In the genomic region with DNA sequence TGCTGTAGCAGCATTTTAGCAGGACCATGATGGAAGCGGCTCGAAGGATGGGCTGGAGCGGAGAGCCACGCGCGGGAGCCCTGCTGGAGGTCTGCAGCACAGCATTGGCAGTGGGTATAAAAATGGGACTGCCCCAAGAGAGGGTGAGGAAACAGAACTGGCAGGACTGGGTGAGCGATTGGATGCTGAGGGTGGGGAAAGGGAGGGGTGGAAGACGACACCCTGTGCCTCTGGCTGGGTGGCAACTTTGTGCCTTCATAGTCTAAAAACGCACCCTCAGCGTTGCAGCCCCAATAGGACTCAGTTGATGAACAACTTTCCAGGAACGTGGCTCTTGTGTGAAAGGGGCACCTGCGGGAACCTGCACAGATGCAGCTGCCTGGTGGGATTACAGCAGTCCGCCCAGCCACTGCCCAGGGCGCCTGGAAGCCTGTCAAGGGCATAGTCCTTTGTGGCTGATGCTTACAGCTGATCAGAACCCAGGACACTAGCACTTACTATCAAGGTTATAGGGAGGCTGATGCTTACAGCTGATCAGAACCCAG, we compare ENCODE assay signal across 15 cellular contexts.
"Had no signal": no experiment of that assay in that cellular context is flagged by ENCODE, and none has a peak within 500 bp of the region (broad histone marks: within the 10 kb centered on the region; RNA-seq: fewer than 3 reads in every experiment).

No MANE protein-coding gene starts in this region.

- H3K27ac ChIP-seq: epithelial cell of prostate, thoracic aorta had no signal

- H3K27me3 ChIP-seq: adrenal gland had no signal

- H3K36me3 Mint-ChIP-seq: activated naive CD4-positive, alpha-beta T cell treated with anti-CD3 and anti-CD28 coated beads, Interleukin-2, amount 10 ng/mL, durations not matched to agents 7 days and 5 days had no signal

- DNase-seq: activated B cell treated with CpG ODN at 0.5 μM for 24 hours; activated CD4-positive, alpha-beta T cell treated with anti-CD3 and anti-CD28 coated beads, Interleukin-2, amount 10 ng/mL, durations not matched to agents 24 days and 14 days; activated CD8-positive, alpha-beta memory T cell treated with anti-CD3 and anti-CD28 coated beads for 24 hours; activated naive CD4-positive, alpha-beta T cell treated with anti-CD3 and anti-CD28 coated beads, Interleukin-2, amount 10 ng/mL, durations not matched to agents 7 days and 5 days; adrenal gland; effector memory CD4-positive, alpha-beta T cell; stimulated activated CD4-positive, alpha-beta T cell treated with anti-CD3 and anti-CD28 coated beads, Interleukin-15, amount 100 ng/mL, for 24 hours; stimulated activated CD4-positive, alpha-beta T cell treated with anti-CD3 and anti-CD28 coated beads, Interleukin-4, amount 100 ng/mL, for 24 hours; stimulated activated naive CD8-positive, alpha-beta T cell treated with anti-CD3 and anti-CD28 coated beads, Interleukin-15, amount 100 ng/mL, for 72 hours had no signal

- H3K4me3 ChIP-seq: adrenal gland, thoracic aorta had no signal

- H3K4me3 Mint-ChIP-seq: activated B cell treated with CpG ODN at 0.5 μM for 24 hours; activated CD4-positive, alpha-beta T cell treated with anti-CD3 and anti-CD28 coated beads, Interleukin-2, amount 10 ng/mL, durations not matched to agents 24 days and 14 days; activated naive CD4-positive, alpha-beta T cell treated with anti-CD3 and anti-CD28 coated beads, Interleukin-2, amount 10 ng/mL, durations not matched to agents 7 days and 5 days; central memory CD8-positive, alpha-beta T cell; memory B cell; nephron; stimulated activated naive CD8-positive, alpha-beta T cell treated with anti-CD3 and anti-CD28 coated beads, Interleukin-15, amount 100 ng/mL, for 72 hours had no signal

- H3K9me3 Mint-ChIP-seq: central memory CD8-positive, alpha-beta T cell; memory B cell had no signal

- H3K27ac Mint-ChIP-seq: activated B cell treated with CpG ODN at 0.5 μM for 24 hours; activated CD4-positive, alpha-beta T cell treated with anti-CD3 and anti-CD28 coated beads, Interleukin-2, amount 10 ng/mL, durations not matched to agents 24 days and 14 days; activated naive CD4-positive, alpha-beta T cell treated with anti-CD3 and anti-CD28 coated beads, Interleukin-2, amount 10 ng/mL, durations not matched to agents 7 days and 5 days; activated T-helper 2 cell treated with anti-CD3 and anti-CD28 coated beads, Interferon-gamma antibody, Interleukin-2, Interleukin-4, amounts not matched to agents 10 μg/mL and 5 μg/mL and 100 μg/mL, durations not matched to agents 14 hours and 24 hours and 36 hours; memory B cell; nephron had no signal

- H3K4me1 Mint-ChIP-seq: activated naive CD4-positive, alpha-beta T cell treated with anti-CD3 and anti-CD28 coated beads, Interleukin-2, amount 10 ng/mL, durations not matched to agents 7 days and 5 days; central memory CD8-positive, alpha-beta T cell; stimulated activated naive CD8-positive, alpha-beta T cell treated with anti-CD3 and anti-CD28 coated beads, Interleukin-15, amount 100 ng/mL, for 72 hours had no signal

- H3K36me3 ChIP-seq: adrenal gland, thoracic aorta had no signal

- H3K27me3 Mint-ChIP-seq: activated B cell treated with CpG ODN at 0.5 μM for 24 hours; central memory CD8-positive, alpha-beta T cell; memory B cell; stimulated activated naive CD8-positive, alpha-beta T cell treated with anti-CD3 and anti-CD28 coated beads, Interleukin-15, amount 100 ng/mL, for 72 hours had no signal

- H3K9me3 ChIP-seq: adrenal gland, thoracic aorta had no signal

- ATAC-seq: stimulated activated naive CD8-positive, alpha-beta T cell treated with anti-CD3 and anti-CD28 coated beads, Interleukin-15, amount 100 ng/mL, for 72 hours had no signal
